34 cellular contexts compared by ENCODE assay signal in genomic region chr15:85781099-85781498, GRCh38.
"Had no signal": no experiment of that assay in that cellular context is flagged by ENCODE, and none has a peak within 500 bp of the region (broad histone marks: within the 10 kb centered on the region; RNA-seq: fewer than 3 reads in every experiment).

No MANE protein-coding gene starts in this region.

- H3K9me3 Mint-ChIP-seq: activated B cell treated with CpG ODN at 0.5 μM for 24 hours; activated CD8-positive, alpha-beta T cell treated with anti-CD3 and anti-CD28 coated beads for 36 hours; activated naive CD8-positive, alpha-beta T cell treated with anti-CD3 and anti-CD28 coated beads for 36 hours; activated T-cell treated with anti-CD3 and anti-CD28 coated beads, Interleukin-2, amount 50 U/mL, for 72 hours; activated T-helper 17 cell treated with anti-CD3 and anti-CD28 coated beads, Interleukin-2, amount 50 U/mL, for 72 hours; central memory CD8-positive, alpha-beta T cell; T-cell had no signal

- H3K27ac Mint-ChIP-seq: activated B cell treated with CpG ODN at 0.5 μM for 24 hours; activated T-cell treated with anti-CD3 and anti-CD28 coated beads, Interleukin-2, amount 50 U/mL, for 72 hours; T-cell; T-helper 17 cell had no signal

- ATAC-seq: activated CD8-positive, alpha-beta T cell treated with anti-CD3 and anti-CD28 coated beads for 36 hours; activated T-cell treated with anti-CD3 and anti-CD28 coated beads, Interleukin-2, amount 50 U/mL, for 72 hours; activated T-helper 17 cell treated with anti-CD3 and anti-CD28 coated beads, Interleukin-2, amount 50 U/mL, for 72 hours; Panc1; T-cell; T-helper 17 cell had no signal

- H3K36me3 Mint-ChIP-seq: activated naive CD8-positive, alpha-beta T cell treated with anti-CD3 and anti-CD28 coated beads for 36 hours had no signal

- H3K4me3 Mint-ChIP-seq: activated B cell treated with CpG ODN at 0.5 μM for 24 hours; activated CD8-positive, alpha-beta T cell treated with anti-CD3 and anti-CD28 coated beads for 36 hours; activated naive CD8-positive, alpha-beta T cell treated with anti-CD3 and anti-CD28 coated beads for 36 hours; activated T-helper 17 cell treated with anti-CD3 and anti-CD28 coated beads, Interleukin-2, amount 50 U/mL, for 72 hours; central memory CD8-positive, alpha-beta T cell; T-cell; T-helper 17 cell had no signal

- H3K27ac ChIP-seq: SJSA1, VCaP had no signal

- H3K9me3 ChIP-seq: MG63, SJSA1 had no signal

- H3K4me3 ChIP-seq: cardiac muscle cell, MG63, SJSA1 had no signal

- H3K27me3 ChIP-seq: cardiac muscle cell, MG63, SJSA1 had no signal

- H3K27me3 Mint-ChIP-seq: activated B cell treated with CpG ODN at 0.5 μM for 24 hours; activated CD8-positive, alpha-beta T cell treated with anti-CD3 and anti-CD28 coated beads for 36 hours; activated naive CD8-positive, alpha-beta T cell treated with anti-CD3 and anti-CD28 coated beads for 36 hours; activated T-helper 17 cell treated with anti-CD3 and anti-CD28 coated beads, Interleukin-2, amount 50 U/mL, for 72 hours; central memory CD8-positive, alpha-beta T cell; T-cell; T-helper 17 cell had no signal

- DNase-seq: activated B cell treated with CpG ODN at 0.5 μM for 24 hours; activated CD4-positive, alpha-beta T cell treated with anti-CD3 and anti-CD28 coated beads for 48 hours; activated CD4-positive, alpha-beta T cell treated with anti-CD3 and anti-CD28 coated beads, Interleukin-2, amount 50 U/mL, for 4 hours; activated CD4-positive, CD25-positive, alpha-beta regulatory T cell treated with anti-CD3 and anti-CD28 coated beads, Interleukin-2, amount 50 U/mL, for 72 hours; activated CD8-positive, alpha-beta T cell treated with anti-CD3 and anti-CD28 coated beads for 36 hours; activated effector memory CD4-positive, alpha-beta T cell treated with anti-CD3 and anti-CD28 coated beads, Interleukin-2, amount 50 U/mL, for 16 hours; activated naive CD4-positive, alpha-beta T cell; activated naive CD4-positive, alpha-beta T cell treated with anti-CD3 and anti-CD28 coated beads, Interleukin-2, amount 50 U/mL, for 16 hours; activated naive CD8-positive, alpha-beta T cell treated with anti-CD3 and anti-CD28 coated beads for 36 hours; activated T-cell treated with anti-CD3 and anti-CD28 coated beads, Interleukin-2, amount 50 U/mL, for 1 hour; activated T-cell treated with anti-CD3 and anti-CD28 coated beads, Interleukin-2, amount 50 U/mL, for 72 hours; amniotic stem cell; aorta; Kasumi-1; KG1; MG63; NCI-H1048; NCI-H1105 treated with DMSO at 0.1 percent for 48 hours; NCI-H1436; NCI-H1694; NCI-H1930; NCI-H2081 treated with DMSO at 0.1 percent for 48 hours; NCI-H510A; NCI-H526; NCI-H748 treated with DMSO at 0.1 percent for 48 hours; SHP77; T-cell; T-helper 17 cell had no signal

- H3K36me3 ChIP-seq: cardiac muscle cell, MG63, SJSA1 had no signal
